12 cellular contexts compared by ENCODE assay signal in genomic region chr1:58249371-58249728, GRCh38.
DNase-seq lines count a peak whose midpoint lies in the region; ATAC-seq and TF ChIP-seq lines count a peak whose summit lies in the region.
"Had no signal": no experiment of that assay in that cellular context is flagged by ENCODE, and none has a peak within 500 bp of the region (broad histone marks: within the 10 kb centered on the region; RNA-seq: fewer than 3 reads in every experiment).

No MANE protein-coding gene starts in this region.

- no peak overlapping the region for H3K27ac ChIP-seq in PC-9
- H3K27ac ChIP-seq: 22Rv1, transverse colon had no signal

- H3K9me3 ChIP-seq in NT2/D1 (ENCODE audit: insufficient read depth, low read length): no peaks in the 10 kb centered on the region
- no peaks in the 10 kb centered on the region for H3K9me3 ChIP-seq in iPS-15b (ENCODE audit: control insufficient read depth, insufficient read depth, low read length)
- no peaks in the 10 kb centered on the region for H3K9me3 ChIP-seq in PC-9 (ENCODE audit: insufficient read depth, low read depth)
- H3K9me3 ChIP-seq: transverse colon had no signal

- BruUV-seq in PC-9 (replicated peaks; lab: Mats Ljungman, UMichigan): no TSS peak

- intact Hi-C loops in PC-9 (cut with micrococcal nuclease; ENCODE audit: unreplicated experiment): no loop called here

- H3K36me3 ChIP-seq in NT2/D1 (ENCODE audit: insufficient read depth, insufficient read length, low read length) (no peaks in the 10 kb centered on the region), iPS-15b (ENCODE audit: control insufficient read depth, insufficient read depth, low read length) (no peaks in the 10 kb centered on the region), PC-9 (ENCODE audit: low read depth) (no peaks in the 10 kb centered on the region)
- H3K36me3 ChIP-seq: transverse colon had no signal

- POLR2A ChIA-PET in PC-9 (lab: Charles Lee; ENCODE audit: unreplicated experiment): no interaction called here

- H3K9ac ChIP-seq in NT2/D1 (ENCODE audit: insufficient read length, low read depth): peak overlapping the region; percentile 81
- no peak overlapping the region for H3K9ac ChIP-seq in iPS-15b (ENCODE audit: low read depth, low read length)

- H3K4me1 ChIP-seq in NT2/D1 (ENCODE audit: insufficient read depth, insufficient read length) (peaks cover 6% of the 10 kb centered on the region), iPS-15b (ENCODE audit: control insufficient read depth, insufficient read depth, low read length) (peaks cover 5% of the 10 kb centered on the region), PC-9 (replicated peaks; ENCODE audit: insufficient read depth) (no peaks in the 10 kb centered on the region)

- H3K9me2 ChIP-seq in PC-9 (ENCODE audit: insufficient read depth): no peaks in the 10 kb centered on the region

- H3F3A ChIP-seq in PC-9 (ENCODE audit: insufficient read depth, low read depth): no peaks in the 10 kb centered on the region

- DNase-seq in DMS 273 (lab: John Stamatoyannopoulos, UW; ENCODE audit: unreplicated experiment) (peak; percentile 37), DMS 273 treated with DMSO at 0.1 percent for 48 hours (lab: John Stamatoyannopoulos, UW) (no peak), NT2/D1 (ENCODE audit: low read depth, low spot score) (no peak), skeletal muscle cell (ENCODE audit: low read depth) (no peak), PC-9 (no peak)
- DNase-seq: NCI-H2107, transverse colon had no signal

- no peaks in the 10 kb centered on the region for H4K20me1 ChIP-seq in PC-9 (ENCODE audit: insufficient read depth)

- TF ChIP-seq CTCF in PC-9 (conservative IDR thresholded peaks at IDR 0.05): no peak

- no peak overlapping the region for H3K4me2 ChIP-seq in PC-9

- CTCF ChIA-PET in PC-9 (lab: Charles Lee): no interaction called here

- no peaks in the 10 kb centered on the region for H3K79me2 ChIP-seq in PC-9 (ENCODE audit: low read depth)

- H3K4me3 ChIP-seq in NT2/D1 (ENCODE audit: insufficient read length, low read depth): peak overlapping the region; percentile 72
- H3K4me3 ChIP-seq in iPS-15b (ENCODE audit: low read depth, low read length): peak overlapping the region; percentile 67
- H3K4me3 ChIP-seq in skeletal muscle cell (ENCODE audit: low read depth, low read length): peak overlapping the region; percentile 42
- H3K4me3 ChIP-seq in PC-9: no peak overlapping the region
- H3K4me3 ChIP-seq: K562 had no signal

- no peak overlapping the region for H2AFZ ChIP-seq in PC-9

- ATAC-seq in GM18511 (IDR thresholded peaks at IDR 0.05; ENCODE audit: unreplicated experiment): no peak
- no peak for ATAC-seq in HG03439 (IDR thresholded peaks at IDR 0.05; ENCODE audit: unreplicated experiment)

- H3K27me3 ChIP-seq in NT2/D1 (ENCODE audit: insufficient read depth, insufficient read length): peaks cover 27% of the 10 kb centered on the region
- peaks cover 35% of the 10 kb centered on the region for H3K27me3 ChIP-seq in iPS-15b (ENCODE audit: control insufficient read depth, insufficient read depth, low read length)
- H3K27me3 ChIP-seq in PC-9 (ENCODE audit: insufficient read depth, low read depth): peaks cover 12% of the 10 kb centered on the region
